In the genomic region with DNA sequence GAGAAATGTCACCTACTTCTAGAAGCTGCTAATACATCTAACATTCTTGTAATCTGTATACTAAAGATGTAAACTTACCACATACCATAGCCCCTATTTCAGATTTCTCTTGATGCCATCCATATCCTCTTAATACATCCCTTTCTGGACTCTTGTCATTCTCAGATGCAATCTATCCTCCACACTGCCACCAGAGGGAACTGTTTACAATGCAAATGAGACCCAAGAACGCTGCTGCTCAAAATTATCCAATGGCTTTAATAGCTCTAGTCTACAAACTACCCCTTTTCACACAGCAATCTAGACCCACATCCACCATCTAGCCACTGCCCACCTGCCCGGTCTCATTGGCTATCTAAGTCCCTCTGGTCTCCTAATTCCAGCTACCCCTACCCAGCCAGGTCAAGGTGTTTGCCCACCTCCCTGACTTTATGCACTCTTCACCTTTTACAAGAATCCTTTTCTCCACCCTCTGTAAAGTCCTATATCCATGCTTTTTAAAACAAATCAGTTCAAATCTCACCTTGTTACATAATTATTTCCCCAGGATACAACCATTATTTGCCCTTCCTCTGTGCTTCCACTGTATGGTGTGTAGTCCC, we compare ENCODE assay signal across 8 cellular contexts. TPM values are rescaled to one million over a fixed set of nuclear protein-coding genes. Genes with fewer than 3 reads are reported as not detected.
DNase-seq lines count a peak whose midpoint lies in the region; ATAC-seq and TF ChIP-seq lines count a peak whose summit lies in the region.

No MANE protein-coding gene starts in this region.

- H3K27me3 Mint-ChIP-seq in chondrocyte (ENCODE audit: low read depth), result no peaks in the 10 kb centered on the region

- intact Hi-C loops in sciatic nerve (cut with DNase I), result no loop called here

- TF ChIP-seq CTCF in chondrocyte (IDR thresholded peaks at IDR 0.05), result peak; percentile 84

- peak; percentile 28 for ATAC-seq in GM19043 (IDR thresholded peaks at IDR 0.05; ENCODE audit: low read depth, unreplicated experiment)
- peak; percentile 25 for ATAC-seq in HG03442 (IDR thresholded peaks at IDR 0.05; ENCODE audit: unreplicated experiment)
- ATAC-seq in sciatic nerve, result no peak

- DNase-seq in DMS79 treated with DMSO at 0.1 percent for 48 hours (lab: John Stamatoyannopoulos, UW) (peak; percentile 11), DMS79 (lab: John Stamatoyannopoulos, UW) (no peak), NOMO-1 treated with DMSO at 0.1 percent for 48 hours (lab: John Stamatoyannopoulos, UW; ENCODE audit: unreplicated experiment) (peak; percentile 43), chondrocyte (ENCODE audit: low spot score) (no peak), mucosa of gallbladder (ENCODE audit: low spot score) (peak; percentile 25), sciatic nerve (ENCODE audit: low spot score) (no peak)

- H3K27ac Mint-ChIP-seq in chondrocyte (ENCODE audit: unreplicated experiment), result no peak overlapping the region

- no peaks in the 10 kb centered on the region for H3K9me3 Mint-ChIP-seq in chondrocyte (ENCODE audit: low read depth)

- H3K4me1 Mint-ChIP-seq in chondrocyte (ENCODE audit: low read depth), result peaks cover 3% of the 10 kb centered on the region

- no peak overlapping the region for H3K4me3 Mint-ChIP-seq in chondrocyte (ENCODE audit: unreplicated experiment)

- H3K36me3 Mint-ChIP-seq in chondrocyte (ENCODE audit: low read depth), result no peaks in the 10 kb centered on the region

RNA-seq across cellular contexts. Expression of gene FAXC, which starts 14.8 kb away (rescaled TPM):
- 6.8 to 9.7 TPM (median 8.0 TPM) in 3 replicates for total RNA-seq in chondrocyte
- 7.3 TPM for total RNA-seq in mucosa of gallbladder
- total RNA-seq in sciatic nerve, result 0.49 TPM

RNA-seq across cellular contexts. Expression of gene COQ3, which starts 59.4 kb away (rescaled TPM):
- total RNA-seq in chondrocyte, result 3.7 to 6.5 TPM (median 4.4 TPM) in 3 replicates
- total RNA-seq in mucosa of gallbladder, result 4.3 TPM
- 5.3 TPM for total RNA-seq in sciatic nerve

Comparison
In these comparisons a context has a peak if more than half of its experiments do, and no peak if none do; other contexts are left out.
1. DNase-seq: peak in DMS79 treated with DMSO at 0.1 percent for 48 hours (single experiment), NOMO-1 treated with DMSO at 0.1 percent for 48 hours (single experiment) and mucosa of gallbladder (single experiment); none in DMS79 (single experiment), chondrocyte (single experiment) and sciatic nerve (single experiment).